Comparison of ENCODE assay signal across 24 cellular contexts in the genomic region with DNA sequence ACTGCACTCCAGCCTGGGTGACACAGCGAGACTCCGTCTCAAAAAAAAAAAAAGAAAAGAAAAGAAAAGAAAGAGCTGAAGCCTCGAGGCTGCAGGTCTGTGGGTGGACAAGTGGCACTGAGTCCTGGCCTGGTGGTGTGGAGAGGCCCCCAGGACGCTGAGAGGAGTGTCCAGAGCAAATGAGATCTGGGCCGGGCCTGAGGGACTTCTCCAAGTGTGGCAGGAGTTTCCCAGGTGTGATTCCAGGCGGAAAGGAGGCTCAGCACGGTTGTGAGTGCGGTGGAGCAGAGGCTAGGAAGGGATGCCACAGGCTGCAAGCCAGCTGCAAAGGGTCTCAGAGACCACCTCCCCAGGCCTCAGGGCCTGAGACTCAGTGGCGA. TPM values are rescaled to one million over a fixed set of nuclear protein-coding genes. Genes with fewer than 3 reads are reported as not detected.
DNase-seq lines count a peak whose midpoint lies in the region; ATAC-seq, FAIRE-seq and TF ChIP-seq lines count a peak whose summit lies in the region.
"Had no signal": no experiment of that assay in that cellular context is flagged by ENCODE, and none has a peak within 500 bp of the region (broad histone marks: within the 10 kb centered on the region; RNA-seq: fewer than 3 reads in every experiment).

No MANE protein-coding gene starts in this region.

- H3K36me3 Mint-ChIP-seq in astrocyte (ENCODE audit: low read depth, unreplicated experiment): peaks cover 2% of the 10 kb centered on the region
- no peaks in the 10 kb centered on the region for H3K36me3 Mint-ChIP-seq in activated naive CD4-positive, alpha-beta T cell treated with anti-CD3 and anti-CD28 coated beads, Interleukin-2, amount 50 U/mL, for 72 hours
- H3K36me3 Mint-ChIP-seq: naive thymus-derived CD8-positive, alpha-beta T cell; stimulated activated memory B cell treated with anti-CD40 and anti-IgM and Interleukin-4, amounts not matched to agents 10 μg/mL and 1 μg/mL and 100 μg/mL, for 72 hours had no signal

- H2BK20ac ChIP-seq in IMR-90 (ENCODE audit: low read depth, low read length): no peak overlapping the region

- peaks cover 13 to 58% of the 10 kb centered on the region in 2 experiments; a peak in 3 of 4 replicates for H3K79me1 ChIP-seq in IMR-90 (ENCODE audit: low read depth in 1 of 2, low read length in 2 of 2)

- H3K4me1 ChIP-seq in IMR-90 (ENCODE audit: control insufficient read depth, insufficient read depth, low read length): peaks cover 2% of the 10 kb centered on the region; the same call in 1 of the 2 replicates
- peaks cover 31% of the 10 kb centered on the region for H3K4me1 ChIP-seq in astrocyte (ENCODE audit: insufficient read depth, low read length)
- H3K4me1 ChIP-seq in lower lobe of right lung: peaks cover 29% of the 10 kb centered on the region
- peaks cover 5 to 79% (median 59%) of the 10 kb centered on the region in 6 donors for H3K4me1 ChIP-seq in spleen

- H3K27me3 ChIP-seq in IMR-90 (ENCODE audit: control insufficient read depth, insufficient read depth, low read length): no peaks in the 10 kb centered on the region
- no peaks in the 10 kb centered on the region for H3K27me3 ChIP-seq in astrocyte (ENCODE audit: insufficient read depth, low read length)
- no peaks in the 10 kb centered on the region for H3K27me3 ChIP-seq in lower lobe of right lung (ENCODE audit: low read depth)
- H3K27me3 ChIP-seq in spleen (replicated peaks in 1 of 7): no peaks in the 10 kb centered on the region
- H3K27me3 ChIP-seq: cardiac muscle cell, testis had no signal

- no peak overlapping the region for H3K4me2 ChIP-seq in IMR-90 (ENCODE audit: low read depth, low read length)
- H3K4me2 ChIP-seq in astrocyte (ENCODE audit: low read length): no peak overlapping the region

- no peak overlapping the region for H3K23ac ChIP-seq in IMR-90 (ENCODE audit: low read depth, low read length)

- no peak for TF ChIP-seq RAD21 in IMR-90 (IDR thresholded peaks at IDR 0.05; ENCODE audit: low read length)

- H3K9me3 ChIP-seq in IMR-90 (ENCODE audit: control insufficient read depth, insufficient read depth, low read length): no peaks in the 10 kb centered on the region
- H3K9me3 ChIP-seq in astrocyte (ENCODE audit: insufficient read depth, low read depth, low read length): no peaks in the 10 kb centered on the region
- H3K9me3 ChIP-seq in lower lobe of right lung: no peaks in the 10 kb centered on the region
- H3K9me3 ChIP-seq in spleen: no peaks in the 10 kb centered on the region
- H3K9me3 ChIP-seq: testis had no signal

- H2AK9ac ChIP-seq in IMR-90 (replicated peaks; ENCODE audit: low read depth, low read length, poor library complexity): peak overlapping the region; percentile 61

- no peak overlapping the region for H4K8ac ChIP-seq in IMR-90 (ENCODE audit: low read depth in 2 of 2, low read length in 2 of 2)

- no peak overlapping the region for H3K4ac ChIP-seq in IMR-90 (ENCODE audit: low read depth, low read length)

- H3K18ac ChIP-seq in IMR-90 (ENCODE audit: low read depth, low read length): no peak overlapping the region

- peaks cover 19% of the 10 kb centered on the region for H4K20me1 ChIP-seq in IMR-90 (ENCODE audit: insufficient read depth, low read length)
- H4K20me1 ChIP-seq in astrocyte (ENCODE audit: insufficient read depth, low read length): peaks cover 25% of the 10 kb centered on the region

- TF ChIP-seq POLR2A in IMR-90 (IDR thresholded peaks at IDR 0.05; ENCODE audit: low read depth, low read length): no peak
- no peak for TF ChIP-seq POLR2A in spleen (IDR thresholded peaks at IDR 0.05)

- no peak overlapping the region for H3K9ac ChIP-seq in IMR-90 (ENCODE audit: low read depth, low read length)
- H3K9ac ChIP-seq in astrocyte (ENCODE audit: low read length): no peak overlapping the region

- intact Hi-C loops in IMR-90 (cut with micrococcal nuclease): no loop called here
- intact Hi-C loops in lower lobe of right lung (cut with DNase I): no loop called here
- intact Hi-C loops in spleen (cut with DNase I; ENCODE audit: low total_unique reads): no loop called here

- H3K79me2 ChIP-seq in astrocyte (ENCODE audit: insufficient read depth, low read length): peaks cover 34% of the 10 kb centered on the region

- no peak overlapping the region for H4K91ac ChIP-seq in IMR-90 (ENCODE audit: insufficient read depth, low read depth, low read length)

- no peak overlapping the region for H2BK5ac ChIP-seq in IMR-90 (ENCODE audit: low read depth, low read length, poor library complexity, severe bottlenecking)

- H3K14ac ChIP-seq in IMR-90 (replicated peaks; ENCODE audit: low read depth, low read length): no peak overlapping the region

- H3K4me3 ChIP-seq in IMR-90 (ENCODE audit: insufficient read depth, low read depth, low read length): no peak overlapping the region
- no peak overlapping the region for H3K4me3 ChIP-seq in astrocyte (ENCODE audit: insufficient read depth, low read depth, low read length)
- H3K4me3 ChIP-seq in lower lobe of right lung: no peak overlapping the region
- H3K4me3 ChIP-seq in spleen: no peak overlapping the region
- H3K4me3 ChIP-seq: cardiac muscle cell, GM12878, testis had no signal

- H3K4me3 Mint-ChIP-seq in astrocyte (ENCODE audit: unreplicated experiment): no peak overlapping the region
- H3K4me3 Mint-ChIP-seq: activated CD8-positive, alpha-beta T cell treated with anti-CD3 and anti-CD28 coated beads, Interleukin-2, amount 10 ng/mL, durations not matched to agents 7 days and 5 days; naive thymus-derived CD8-positive, alpha-beta T cell; stimulated activated memory B cell treated with anti-CD40 and anti-IgM and Interleukin-4, amounts not matched to agents 10 μg/mL and 1 μg/mL and 100 μg/mL, for 72 hours had no signal

- H2AK5ac ChIP-seq in IMR-90 (ENCODE audit: low read depth, low read length): no peak overlapping the region

- H3K27me3 Mint-ChIP-seq in astrocyte (ENCODE audit: low read depth, unreplicated experiment): no peaks in the 10 kb centered on the region
- H3K27me3 Mint-ChIP-seq: naive thymus-derived CD8-positive, alpha-beta T cell had no signal

- no peak overlapping the region for H3K56ac ChIP-seq in IMR-90 (ENCODE audit: extremely low read depth, insufficient read depth, low read length)

- peaks cover 20% of the 10 kb centered on the region for H3K9me1 ChIP-seq in IMR-90 (ENCODE audit: insufficient read depth, low read length)

- peak overlapping the region; percentile 88 for H3K27ac Mint-ChIP-seq in astrocyte (ENCODE audit: unreplicated experiment)
- no peak overlapping the region for H3K27ac Mint-ChIP-seq in activated naive CD4-positive, alpha-beta T cell treated with anti-CD3 and anti-CD28 coated beads, Interleukin-2, amount 50 U/mL, for 72 hours
- H3K27ac Mint-ChIP-seq: activated CD8-positive, alpha-beta T cell treated with anti-CD3 and anti-CD28 coated beads, Interleukin-2, amount 10 ng/mL, durations not matched to agents 7 days and 5 days; stimulated activated memory B cell treated with anti-CD40 and anti-IgM and Interleukin-4, amounts not matched to agents 10 μg/mL and 1 μg/mL and 100 μg/mL, for 72 hours had no signal

- CTCF ChIA-PET in IMR-90 (lab: Yijun Ruan, JAX): no interaction called here

- ATAC-seq in IMR-90 (ENCODE audit: low read depth): no peak
- ATAC-seq in lower lobe of right lung: no peak
- ATAC-seq in GM19328 (IDR thresholded peaks at IDR 0.05; ENCODE audit: unreplicated experiment): no peak
- no peak for ATAC-seq in activated naive CD4-positive, alpha-beta T cell treated with anti-CD3 and anti-CD28 coated beads, Interleukin-2, amount 50 U/mL, for 72 hours
- ATAC-seq: activated CD8-positive, alpha-beta T cell treated with anti-CD3 and anti-CD28 coated beads, Interleukin-2, amount 10 ng/mL, durations not matched to agents 7 days and 5 days; GM12878; naive thymus-derived CD8-positive, alpha-beta T cell; stimulated activated memory B cell treated with anti-CD40 and anti-IgM and Interleukin-4, amounts not matched to agents 10 μg/mL and 1 μg/mL and 100 μg/mL, for 72 hours had no signal

- H3K27ac ChIP-seq in IMR-90 (ENCODE audit: insufficient read depth, low read length) (no peak overlapping the region), astrocyte (ENCODE audit: low read depth, low read length) (no peak overlapping the region), lower lobe of right lung (peak overlapping the region; percentile 68), spleen (peak overlapping the region; percentile 63 to 84 (median 74))
- H3K27ac ChIP-seq: cardiac muscle cell, testis had no signal

- no TSS peak for BruUV-seq in IMR-90 (replicated peaks; lab: Mats Ljungman, UMichigan)

- no peak for TF ChIP-seq CTCF in IMR-90 (conservative IDR thresholded peaks at IDR 0.05; ENCODE audit: low read depth, low read length)
- TF ChIP-seq CTCF in astrocyte (IDR thresholded peaks at IDR 0.05; ENCODE audit: insufficient read depth, low read depth, low read length): no peak
- no peak for TF ChIP-seq CTCF in lower lobe of right lung (IDR thresholded peaks at IDR 0.05)
- no peak for TF ChIP-seq CTCF in spleen (IDR thresholded peaks at IDR 0.05 in 8 of 11, conservative IDR thresholded peaks at IDR 0.05 in 3 of 11)

- in situ Hi-C loops in IMR-90 (cut with MboI; ENCODE audit: low sequenced_read_pairs): no loop called here

- H3K36me3 ChIP-seq in IMR-90 (ENCODE audit: control insufficient read depth, insufficient read depth, low read length): no peaks in the 10 kb centered on the region
- no peaks in the 10 kb centered on the region for H3K36me3 ChIP-seq in astrocyte (ENCODE audit: insufficient read depth, low read length)
- no peaks in the 10 kb centered on the region for H3K36me3 ChIP-seq in lower lobe of right lung
- no peaks in the 10 kb centered on the region for H3K36me3 ChIP-seq in spleen
- H3K36me3 ChIP-seq: cardiac muscle cell had no signal

- H4K5ac ChIP-seq in IMR-90 (ENCODE audit: low read depth, low read length): no peak overlapping the region

- dilution Hi-C loops in IMR-90 (cut with HindIII; ENCODE audit: low sequenced_read_pairs, unreplicated experiment): no loop called here

- WGBS in IMR-90 (ENCODE audit: extremely low coverage in 2 of 2, insufficient read length in 1 of 2), 2 experiments: 94% methylated on average over 4 of the region's 9 CpGs; no CpG with 5 or more reads in 1 of the 2 experiments
- WGBS in spleen, 5 donors: 80 to 90% (median 81%) methylated on average over 9 of the region's 9 CpGs

- no peak overlapping the region for H2BK15ac ChIP-seq in IMR-90 (ENCODE audit: low read depth, low read length)

- H2BK120ac ChIP-seq in IMR-90 (ENCODE audit: low read depth, low read length): no peak overlapping the region

- POLR2A ChIA-PET in IMR-90 (lab: Charles Lee; ENCODE audit: unreplicated experiment): no interaction called here

- H3K4me1 Mint-ChIP-seq in astrocyte (ENCODE audit: low read depth, unreplicated experiment): peaks cover 25% of the 10 kb centered on the region
- H3K4me1 Mint-ChIP-seq: stimulated activated memory B cell treated with anti-CD40 and anti-IgM and Interleukin-4, amounts not matched to agents 10 μg/mL and 1 μg/mL and 100 μg/mL, for 72 hours had no signal

- H2AFZ ChIP-seq in IMR-90 (replicated peaks; ENCODE audit: low read length, poor library complexity) (no peak overlapping the region), astrocyte (ENCODE audit: low read depth, low read length) (no peak overlapping the region)

- H3K9me3 Mint-ChIP-seq in astrocyte (ENCODE audit: unreplicated experiment): no peaks in the 10 kb centered on the region
- H3K9me3 Mint-ChIP-seq in activated naive CD4-positive, alpha-beta T cell treated with anti-CD3 and anti-CD28 coated beads, Interleukin-2, amount 50 U/mL, for 72 hours: peaks cover 0 to 5% of the 10 kb centered on the region in 2 donors
- H3K9me3 Mint-ChIP-seq: naive thymus-derived CD8-positive, alpha-beta T cell; stimulated activated memory B cell treated with anti-CD40 and anti-IgM and Interleukin-4, amounts not matched to agents 10 μg/mL and 1 μg/mL and 100 μg/mL, for 72 hours had no signal

- no peak for FAIRE-seq in astrocyte (lab: Jason Lieb, UNC)
- FAIRE-seq: frontal cortex, GM12878 had no signal

- DNase-seq in IMR-90 (no peak), astrocyte (ENCODE audit: low read depth) (no peak), lower lobe of right lung (no peak), spleen (no peak), COLO668 (lab: John Stamatoyannopoulos, UW; ENCODE audit: unreplicated experiment) (no peak)
- no peak for DNase-seq in activated naive CD4-positive, alpha-beta T cell treated with anti-CD3 and anti-CD28 coated beads, Interleukin-2, amount 50 U/mL, for 72 hours (ENCODE audit: low spot score in 2 of 2)
- DNase-seq: activated CD4-positive, CD25-positive, alpha-beta regulatory T cell treated with anti-CD3 and anti-CD28 coated beads, Interleukin-2, amount 50 U/mL, for 72 hours; activated CD8-positive, alpha-beta T cell treated with anti-CD3 and anti-CD28 coated beads, Interleukin-2, amount 10 ng/mL, durations not matched to agents 7 days and 5 days; activated T-cell treated with anti-CD3 and anti-CD28 coated beads, Interleukin-2, amount 50 U/mL, for 1 hour; COR-L47; DMS79 treated with DMSO at 0.1 percent for 48 hours; naive thymus-derived CD8-positive, alpha-beta T cell; NCI-H1694; NCI-H2171 treated with DMSO at 0.1 percent for 48 hours; NCI-H69; RPMI8226; stimulated activated CD4-positive, alpha-beta T cell treated with anti-CD3 and anti-CD28 coated beads, Interleukin-1b, Interleukin-23, amount 100 ng/mL, for 48 hours; T-helper 9 cell; testis had no signal

RNA-seq across cellular contexts. Expression of a gene that starts 11.9 kb away (rescaled TPM):
- total RNA-seq in IMR-90 (2012; rRNA removed) (16.1 and 18.1 TPM in 2 replicates), astrocyte (42.1 TPM in 2 replicates), lower lobe of right lung (54.1 TPM), spleen (10 to 100 TPM; 54.1 to 98.4 (median 64.7) TPM)
- polyA plus RNA-seq in IMR-90 (2012; rRNA removed) (35.3 and 42.6 TPM in 2 replicates), spleen (10 to 100 TPM in 1 of 3 donors, 1 to 10 TPM in 2; 6.6 to 16.0 (median 6.7) TPM)
- 26.9 and 28.3 TPM in 2 replicates for polyA plus RNA-seq in IMR-90 (2012; cell fraction: cytosol; rRNA removed)
- polyA plus RNA-seq in IMR-90 (2012; cell fraction: nucleus; rRNA removed; ENCODE audit: low replicate concordance): 30.5 and 31.5 TPM in 2 replicates
- 1 to 10 TPM; 7.2 to 9.1 TPM for total RNA-seq in activated naive CD4-positive, alpha-beta T cell treated with anti-CD3 and anti-CD28 coated beads, Interleukin-2, amount 50 U/mL, for 72 hours

Comparison
In these comparisons a context has a peak if more than half of its experiments do, and no peak if none do; other contexts are left out.
1. H3K27ac ChIP-seq: peak in lower lobe of right lung (single experiment) and spleen (8 of 8); none in IMR-90 (single experiment) and astrocyte (single experiment).